In the genomic region with DNA sequence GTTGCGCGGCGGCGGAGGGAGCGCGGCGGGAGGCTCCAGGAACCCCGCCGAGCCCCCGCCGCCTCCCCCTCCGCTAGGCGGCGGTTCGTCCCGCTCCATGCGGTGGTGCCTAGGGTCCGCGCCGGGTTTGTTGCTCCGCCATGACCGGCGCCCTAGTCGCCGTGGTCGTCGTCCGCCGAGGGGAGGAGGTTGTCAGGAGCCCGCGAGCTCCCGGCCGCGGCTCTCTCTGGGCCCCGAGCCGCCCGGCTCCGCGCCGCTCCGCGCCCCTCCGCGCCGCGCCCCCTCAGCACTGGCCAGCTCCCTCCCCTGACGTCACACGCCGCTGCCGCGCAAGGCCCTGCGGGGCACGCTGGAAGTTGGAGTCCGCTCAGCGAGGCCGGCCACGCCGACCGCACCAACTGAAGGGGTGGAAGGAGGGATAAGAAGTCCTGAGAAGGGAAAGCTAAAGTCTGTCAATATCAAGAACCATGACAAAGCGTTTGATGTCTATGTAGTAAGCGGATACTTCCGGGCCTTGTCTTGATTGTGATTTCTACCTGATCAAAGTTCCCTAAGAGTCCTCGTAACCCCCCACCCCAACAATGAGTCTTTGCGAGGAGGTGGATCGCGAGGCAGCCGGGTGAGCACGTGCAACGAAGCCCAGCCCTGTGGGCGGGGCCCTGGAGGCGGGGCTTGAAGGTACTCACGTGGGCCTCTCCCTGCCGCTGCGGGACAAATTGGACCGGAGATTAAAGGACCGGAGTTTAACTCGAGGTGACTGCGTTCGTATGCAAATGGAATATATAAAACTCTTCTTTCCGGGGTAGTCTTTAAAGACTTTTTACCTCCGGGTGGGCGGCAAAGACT, we compare ENCODE assay signal across 1 cellular context.
TF ChIP-seq lines count a peak whose summit lies in the region.

A gene (minus strand): TSS at position 291 of the 846 bp plus-strand sequence.

TF ChIP-seq in HepG2, 621 proteins besides CTCF, POLR2A, EP300 and RAD21 (continued from another document and continues in another):
- TF ChIP-seq MIXL1 (CRISPR knock-in tag; IDR thresholded peaks at IDR 0.05) (0 out of 2 replicates have a peak, but pooled peaks have one; percentile 15), SMYD3 (CRISPR knock-in tag; IDR thresholded peaks at IDR 0.05) (no peak), KAT2B (IDR thresholded peaks at IDR 0.05; ENCODE audit: borderline replicate concordance, low read depth, low read length) (no peak), PTBP1 (IDR thresholded peaks at IDR 0.05; ENCODE audit: low read depth, low read length, poor library complexity, severe bottlenecking) (no peak), NFATC3 (CRISPR knock-in tag; IDR thresholded peaks at IDR 0.05) (no peak), ZNF260 (CRISPR knock-in tag; IDR thresholded peaks at IDR 0.05; ENCODE audit: borderline replicate concordance, low read depth) (no peak), ZNF317 (CRISPR knock-in tag; IDR thresholded peaks at IDR 0.05) (0 out of 2 replicates have a peak, but pooled peaks have one; percentile 15), FOXJ3 (CRISPR knock-in tag; IDR thresholded peaks at IDR 0.05; ENCODE audit: borderline replicate concordance) (no peak), IRF2 (CRISPR knock-in tag; IDR thresholded peaks at IDR 0.05) (peak; percentile 78), ZNF530 (CRISPR knock-in tag; IDR thresholded peaks at IDR 0.05; ENCODE audit: low read depth) (no peak), ZNF703 (CRISPR knock-in tag; IDR thresholded peaks at IDR 0.05; ENCODE audit: borderline replicate concordance) (no peak), ZFP1 (CRISPR knock-in tag; IDR thresholded peaks at IDR 0.05) (no peak), ZBTB38 (CRISPR knock-in tag; IDR thresholded peaks at IDR 0.05) (0 out of 2 replicates have a peak, but pooled peaks have one; percentile 22), ZMYM4 (CRISPR knock-in tag; IDR thresholded peaks at IDR 0.05) (peak; percentile 72), KDM3A (CRISPR knock-in tag; IDR thresholded peaks at IDR 0.05; ENCODE audit: low read depth) (peak; percentile 39; the same call in 1 of the 2 replicates), SUZ12 (IDR thresholded peaks at IDR 0.05; ENCODE audit: low read depth, low read length) (peak; percentile 64), ARNTL (CRISPR knock-in tag; IDR thresholded peaks at IDR 0.05) (peak; percentile 100), MYC (CRISPR knock-in tag; IDR thresholded peaks at IDR 0.05; ENCODE audit: borderline replicate concordance) (peak; percentile 91; the same call in 1 of the 2 replicates), ESRRA (CRISPR knock-in tag; IDR thresholded peaks at IDR 0.05; ENCODE audit: low read depth) (0 out of 2 replicates have a peak, but pooled peaks have one; percentile 13), HNRNPLL (IDR thresholded peaks at IDR 0.05; ENCODE audit: low read depth, low read length, poor library complexity, severe bottlenecking) (peak; percentile 50), HNRNPH1 (optimal IDR thresholded peaks at IDR 0.05; ENCODE audit: low read depth, low read length) (no peak), ZSCAN25 (CRISPR knock-in tag; IDR thresholded peaks at IDR 0.05) (no peak; the same call in 1 of the 2 replicates), MXI1 (IDR thresholded peaks at IDR 0.05; ENCODE audit: borderline replicate concordance, low read depth, low read length) (peak; percentile 95; the same call in 2 of the 3 replicates), MIER2 (CRISPR knock-in tag; IDR thresholded peaks at IDR 0.05) (0 out of 2 replicates have a peak, but pooled peaks have one; percentile 25), ZNF446 (CRISPR knock-in tag; IDR thresholded peaks at IDR 0.05) (no peak), SSRP1 (CRISPR knock-in tag; IDR thresholded peaks at IDR 0.05) (no peak), ADNP (CRISPR knock-in tag; IDR thresholded peaks at IDR 0.05) (no peak), MED8 (CRISPR knock-in tag; IDR thresholded peaks at IDR 0.05; ENCODE audit: insufficient replicate concordance) (peak; percentile 71), ZSCAN12 (CRISPR knock-in tag; IDR thresholded peaks at IDR 0.05) (no peak; the same call in 1 of the 2 replicates), ZNF264 (CRISPR knock-in tag; IDR thresholded peaks at IDR 0.05) (peak; percentile 55; the same call in 1 of the 2 replicates), FOXA1 (IDR thresholded peaks at IDR 0.05) (no peak), FOXA1 (CRISPR knock-in tag; IDR thresholded peaks at IDR 0.05) (no peak), HNF4G (IDR thresholded peaks at IDR 0.05; ENCODE audit: borderline replicate concordance, low read depth, low read length) (no peak), HNF4G (CRISPR knock-in tag; IDR thresholded peaks at IDR 0.05; ENCODE audit: borderline replicate concordance, low read depth) (0 out of 2 replicates have a peak, but pooled peaks have one; percentile 25), SIN3A (IDR thresholded peaks at IDR 0.05; ENCODE audit: borderline replicate concordance, low read depth, low read length) (peak; percentile 81; the same call in 1 of the 2 replicates), HMGA1 (CRISPR knock-in tag; conservative IDR thresholded peaks at IDR 0.05) (no peak), POLR2AphosphoS5 (IDR thresholded peaks at IDR 0.05; ENCODE audit: low read depth, low read length) (peak; percentile 23; the same call in 1 of the 2 replicates), ZSCAN21 (CRISPR knock-in tag; IDR thresholded peaks at IDR 0.05; ENCODE audit: borderline replicate concordance) (peak; percentile 25; the same call in 1 of the 2 replicates), ZNF598 (CRISPR knock-in tag; IDR thresholded peaks at IDR 0.05; ENCODE audit: borderline replicate concordance) (no peak), PHF8 (CRISPR knock-in tag; IDR thresholded peaks at IDR 0.05) (peak; percentile 58), PCBP1 (IDR thresholded peaks at IDR 0.05; ENCODE audit: borderline replicate concordance, low read depth, low read length) (0 out of 2 replicates have a peak, but pooled peaks have one; percentile 35), ZNF331 (CRISPR knock-in tag; IDR thresholded peaks at IDR 0.05) (peak; percentile 77), ZNF672 (CRISPR knock-in tag; IDR thresholded peaks at IDR 0.05) (no peak), ZFP62 (CRISPR knock-in tag; IDR thresholded peaks at IDR 0.05) (peak; percentile 68; the same call in 1 of the 2 replicates)
- TF ChIP-seq, protein P1, sequence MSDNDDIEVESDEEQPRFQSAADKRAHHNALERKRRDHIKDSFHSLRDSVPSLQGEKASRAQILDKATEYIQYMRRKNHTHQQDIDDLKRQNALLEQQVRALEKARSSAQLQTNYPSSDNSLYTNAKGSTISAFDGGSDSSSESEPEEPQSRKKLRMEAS (IDR thresholded peaks at IDR 0.05), result peak; percentile 93
- TF ChIP-seq, protein P2, sequence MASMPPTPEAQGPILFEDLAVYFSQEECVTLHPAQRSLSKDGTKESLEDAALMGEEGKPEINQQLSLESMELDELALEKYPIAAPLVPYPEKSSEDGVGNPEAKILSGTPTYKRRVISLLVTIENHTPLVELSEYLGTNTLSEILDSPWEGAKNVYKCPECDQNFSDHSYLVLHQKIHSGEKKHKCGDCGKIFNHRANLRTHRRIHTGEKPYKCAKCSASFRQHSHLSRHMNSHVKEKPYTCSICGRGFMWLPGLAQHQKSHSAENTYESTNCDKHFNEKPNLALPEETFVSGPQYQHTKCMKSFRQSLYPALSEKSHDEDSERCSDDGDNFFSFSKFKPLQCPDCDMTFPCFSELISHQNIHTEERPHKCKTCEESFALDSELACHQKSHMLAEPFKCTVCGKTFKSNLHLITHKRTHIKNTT (CRISPR knock-in tag; IDR thresholded peaks at IDR 0.05), result 0 out of 2 replicates have a peak, but pooled peaks have one; percentile 34
- TF ChIP-seq, protein P3, sequence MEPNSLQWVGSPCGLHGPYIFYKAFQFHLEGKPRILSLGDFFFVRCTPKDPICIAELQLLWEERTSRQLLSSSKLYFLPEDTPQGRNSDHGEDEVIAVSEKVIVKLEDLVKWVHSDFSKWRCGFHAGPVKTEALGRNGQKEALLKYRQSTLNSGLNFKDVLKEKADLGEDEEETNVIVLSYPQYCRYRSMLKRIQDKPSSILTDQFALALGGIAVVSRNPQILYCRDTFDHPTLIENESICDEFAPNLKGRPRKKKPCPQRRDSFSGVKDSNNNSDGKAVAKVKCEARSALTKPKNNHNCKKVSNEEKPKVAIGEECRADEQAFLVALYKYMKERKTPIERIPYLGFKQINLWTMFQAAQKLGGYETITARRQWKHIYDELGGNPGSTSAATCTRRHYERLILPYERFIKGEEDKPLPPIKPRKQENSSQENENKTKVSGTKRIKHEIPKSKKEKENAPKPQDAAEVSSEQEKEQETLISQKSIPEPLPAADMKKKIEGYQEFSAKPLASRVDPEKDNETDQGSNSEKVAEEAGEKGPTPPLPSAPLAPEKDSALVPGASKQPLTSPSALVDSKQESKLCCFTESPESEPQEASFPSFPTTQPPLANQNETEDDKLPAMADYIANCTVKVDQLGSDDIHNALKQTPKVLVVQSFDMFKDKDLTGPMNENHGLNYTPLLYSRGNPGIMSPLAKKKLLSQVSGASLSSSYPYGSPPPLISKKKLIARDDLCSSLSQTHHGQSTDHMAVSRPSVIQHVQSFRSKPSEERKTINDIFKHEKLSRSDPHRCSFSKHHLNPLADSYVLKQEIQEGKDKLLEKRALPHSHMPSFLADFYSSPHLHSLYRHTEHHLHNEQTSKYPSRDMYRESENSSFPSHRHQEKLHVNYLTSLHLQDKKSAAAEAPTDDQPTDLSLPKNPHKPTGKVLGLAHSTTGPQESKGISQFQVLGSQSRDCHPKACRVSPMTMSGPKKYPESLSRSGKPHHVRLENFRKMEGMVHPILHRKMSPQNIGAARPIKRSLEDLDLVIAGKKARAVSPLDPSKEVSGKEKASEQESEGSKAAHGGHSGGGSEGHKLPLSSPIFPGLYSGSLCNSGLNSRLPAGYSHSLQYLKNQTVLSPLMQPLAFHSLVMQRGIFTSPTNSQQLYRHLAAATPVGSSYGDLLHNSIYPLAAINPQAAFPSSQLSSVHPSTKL (CRISPR knock-in tag; IDR thresholded peaks at IDR 0.05), result peak; percentile 20; the same call in 1 of the 2 replicates
- TF ChIP-seq, protein P4, sequence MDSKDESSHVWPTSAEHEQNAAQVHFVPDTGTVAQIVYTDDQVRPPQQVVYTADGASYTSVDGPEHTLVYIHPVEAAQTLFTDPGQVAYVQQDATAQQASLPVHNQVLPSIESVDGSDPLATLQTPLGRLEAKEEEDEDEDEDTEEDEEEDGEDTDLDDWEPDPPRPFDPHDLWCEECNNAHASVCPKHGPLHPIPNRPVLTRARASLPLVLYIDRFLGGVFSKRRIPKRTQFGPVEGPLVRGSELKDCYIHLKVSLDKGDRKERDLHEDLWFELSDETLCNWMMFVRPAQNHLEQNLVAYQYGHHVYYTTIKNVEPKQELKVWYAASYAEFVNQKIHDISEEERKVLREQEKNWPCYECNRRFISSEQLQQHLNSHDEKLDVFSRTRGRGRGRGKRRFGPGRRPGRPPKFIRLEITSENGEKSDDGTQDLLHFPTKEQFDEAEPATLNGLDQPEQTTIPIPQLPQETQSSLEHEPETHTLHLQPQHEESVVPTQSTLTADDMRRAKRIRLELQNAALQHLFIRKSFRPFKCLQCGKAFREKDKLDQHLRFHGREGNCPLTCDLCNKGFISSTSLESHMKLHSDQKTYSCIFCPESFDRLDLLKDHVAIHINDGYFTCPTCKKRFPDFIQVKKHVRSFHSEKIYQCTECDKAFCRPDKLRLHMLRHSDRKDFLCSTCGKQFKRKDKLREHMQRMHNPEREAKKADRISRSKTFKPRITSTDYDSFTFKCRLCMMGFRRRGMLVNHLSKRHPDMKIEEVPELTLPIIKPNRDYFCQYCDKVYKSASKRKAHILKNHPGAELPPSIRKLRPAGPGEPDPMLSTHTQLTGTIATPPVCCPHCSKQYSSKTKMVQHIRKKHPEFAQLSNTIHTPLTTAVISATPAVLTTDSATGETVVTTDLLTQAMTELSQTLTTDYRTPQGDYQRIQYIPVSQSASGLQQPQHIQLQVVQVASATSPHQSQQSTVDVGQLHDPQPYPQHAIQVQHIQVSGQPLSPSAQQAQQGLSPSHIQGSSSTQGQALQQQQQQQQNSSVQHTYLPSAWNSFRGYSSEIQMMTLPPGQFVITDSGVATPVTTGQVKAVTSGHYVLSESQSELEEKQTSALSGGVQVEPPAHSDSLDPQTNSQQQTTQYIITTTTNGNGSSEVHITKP (CRISPR knock-in tag; IDR thresholded peaks at IDR 0.05; ENCODE audit: low read depth), result peak; percentile 99
- TF ChIP-seq, protein P5, sequence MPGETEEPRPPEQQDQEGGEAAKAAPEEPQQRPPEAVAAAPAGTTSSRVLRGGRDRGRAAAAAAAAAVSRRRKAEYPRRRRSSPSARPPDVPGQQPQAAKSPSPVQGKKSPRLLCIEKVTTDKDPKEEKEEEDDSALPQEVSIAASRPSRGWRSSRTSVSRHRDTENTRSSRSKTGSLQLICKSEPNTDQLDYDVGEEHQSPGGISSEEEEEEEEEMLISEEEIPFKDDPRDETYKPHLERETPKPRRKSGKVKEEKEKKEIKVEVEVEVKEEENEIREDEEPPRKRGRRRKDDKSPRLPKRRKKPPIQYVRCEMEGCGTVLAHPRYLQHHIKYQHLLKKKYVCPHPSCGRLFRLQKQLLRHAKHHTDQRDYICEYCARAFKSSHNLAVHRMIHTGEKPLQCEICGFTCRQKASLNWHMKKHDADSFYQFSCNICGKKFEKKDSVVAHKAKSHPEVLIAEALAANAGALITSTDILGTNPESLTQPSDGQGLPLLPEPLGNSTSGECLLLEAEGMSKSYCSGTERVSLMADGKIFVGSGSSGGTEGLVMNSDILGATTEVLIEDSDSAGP (CRISPR knock-in tag; IDR thresholded peaks at IDR 0.05; ENCODE audit: borderline replicate concordance), result peak; percentile 72
- TF ChIP-seq, protein P6, sequence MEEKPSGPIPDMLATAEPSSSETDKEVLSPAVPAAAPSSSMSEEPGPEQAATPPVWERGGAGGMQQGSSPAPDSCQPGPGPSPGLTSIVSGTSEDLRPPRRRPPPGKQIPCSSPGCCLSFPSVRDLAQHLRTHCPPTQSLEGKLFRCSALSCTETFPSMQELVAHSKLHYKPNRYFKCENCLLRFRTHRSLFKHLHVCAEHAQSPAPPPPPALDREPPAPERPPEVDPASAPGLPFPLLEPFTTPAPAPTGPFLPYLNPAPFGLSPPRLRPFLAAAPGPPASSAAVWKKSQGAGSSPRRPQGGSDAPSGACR (CRISPR knock-in tag; IDR thresholded peaks at IDR 0.05), result peak; percentile 24; the same call in 1 of the 2 replicates
- TF ChIP-seq, protein P7, sequence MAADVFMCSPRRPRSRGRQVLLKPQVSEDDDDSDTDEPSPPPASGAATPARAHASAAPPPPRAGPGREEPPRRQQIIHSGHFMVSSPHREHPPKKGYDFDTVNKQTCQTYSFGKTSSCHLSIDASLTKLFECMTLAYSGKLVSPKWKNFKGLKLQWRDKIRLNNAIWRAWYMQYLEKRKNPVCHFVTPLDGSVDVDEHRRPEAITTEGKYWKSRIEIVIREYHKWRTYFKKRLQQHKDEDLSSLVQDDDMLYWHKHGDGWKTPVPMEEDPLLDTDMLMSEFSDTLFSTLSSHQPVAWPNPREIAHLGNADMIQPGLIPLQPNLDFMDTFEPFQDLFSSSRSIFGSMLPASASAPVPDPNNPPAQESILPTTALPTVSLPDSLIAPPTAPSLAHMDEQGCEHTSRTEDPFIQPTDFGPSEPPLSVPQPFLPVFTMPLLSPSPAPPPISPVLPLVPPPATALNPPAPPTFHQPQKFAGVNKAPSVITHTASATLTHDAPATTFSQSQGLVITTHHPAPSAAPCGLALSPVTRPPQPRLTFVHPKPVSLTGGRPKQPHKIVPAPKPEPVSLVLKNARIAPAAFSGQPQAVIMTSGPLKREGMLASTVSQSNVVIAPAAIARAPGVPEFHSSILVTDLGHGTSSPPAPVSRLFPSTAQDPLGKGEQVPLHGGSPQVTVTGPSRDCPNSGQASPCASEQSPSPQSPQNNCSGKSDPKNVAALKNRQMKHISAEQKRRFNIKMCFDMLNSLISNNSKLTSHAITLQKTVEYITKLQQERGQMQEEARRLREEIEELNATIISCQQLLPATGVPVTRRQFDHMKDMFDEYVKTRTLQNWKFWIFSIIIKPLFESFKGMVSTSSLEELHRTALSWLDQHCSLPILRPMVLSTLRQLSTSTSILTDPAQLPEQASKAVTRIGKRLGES (CRISPR knock-in tag; IDR thresholded peaks at IDR 0.05; ENCODE audit: borderline replicate concordance), result 0 out of 2 replicates have a peak, but pooled peaks have one; percentile 59
